35 cellular contexts compared by ENCODE assay signal in the genomic region with DNA sequence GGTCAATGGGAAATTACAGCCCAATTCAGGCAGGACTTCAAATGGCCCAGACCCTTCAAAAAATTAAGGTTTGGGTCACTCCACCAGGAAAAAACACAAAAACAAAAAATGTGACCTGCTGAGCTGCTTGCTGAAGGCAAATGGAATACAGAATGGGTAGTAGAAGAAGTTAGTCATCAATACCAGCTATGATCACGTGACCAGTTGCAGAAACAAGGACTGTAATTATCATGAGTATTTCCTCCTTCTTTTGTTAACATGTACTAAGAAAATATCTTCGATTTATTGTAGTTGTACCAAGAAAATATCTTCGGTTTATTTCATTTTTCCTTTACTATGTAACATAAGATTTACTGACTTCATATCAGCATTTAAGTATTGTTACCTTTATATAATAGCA.
"Had no signal": no experiment of that assay in that cellular context is flagged by ENCODE, and none has a peak within 500 bp of the region (broad histone marks: within the 10 kb centered on the region; RNA-seq: fewer than 3 reads in every experiment).

No MANE protein-coding gene starts in this region.

- DNase-seq: Karpas-422, Kasumi-1, MG63, MM.1S, MV-4-11, NCI-H1048, NCI-H1092, NCI-H1092 treated with DMSO at 0.1 percent for 48 hours, NCI-H1105, NCI-H1105 treated with DMSO at 0.1 percent for 48 hours, NCI-H1417, NCI-H1417 treated with DMSO at 0.1 percent for 48 hours, NCI-H1436, NCI-H1436 treated with DMSO at 0.1 percent for 48 hours, NCI-H146, NCI-H1694, NCI-H1694 treated with DMSO at 0.1 percent for 48 hours, NCI-H187, NCI-H187 treated with DMSO at 0.1 percent for 48 hours, NCI-H1930, NCI-H2029, NCI-H2029 treated with DMSO at 0.1 percent for 48 hours, NCI-H2081, NCI-H2081 treated with DMSO at 0.1 percent for 48 hours, NCI-H2107, NCI-H2171, NCI-H2171 treated with DMSO at 0.1 percent for 48 hours, NCI-H2227 treated with DMSO at 0.1 percent for 48 hours, NCI-H226, NCI-H345, NCI-H446, NCI-H446 treated with DMSO at 0.1 percent for 48 hours, NCI-H510A, NCI-H510A treated with DMSO at 0.1 percent for 48 hours, NCI-H524 had no signal

- H3K36me3 ChIP-seq: MG63 had no signal

- H3K9me3 ChIP-seq: MG63 had no signal

- H3K4me3 ChIP-seq: MG63 had no signal

- H3K27me3 ChIP-seq: MG63 had no signal
